Comparison of ENCODE assay signal across 8 cellular contexts in the genomic region with DNA sequence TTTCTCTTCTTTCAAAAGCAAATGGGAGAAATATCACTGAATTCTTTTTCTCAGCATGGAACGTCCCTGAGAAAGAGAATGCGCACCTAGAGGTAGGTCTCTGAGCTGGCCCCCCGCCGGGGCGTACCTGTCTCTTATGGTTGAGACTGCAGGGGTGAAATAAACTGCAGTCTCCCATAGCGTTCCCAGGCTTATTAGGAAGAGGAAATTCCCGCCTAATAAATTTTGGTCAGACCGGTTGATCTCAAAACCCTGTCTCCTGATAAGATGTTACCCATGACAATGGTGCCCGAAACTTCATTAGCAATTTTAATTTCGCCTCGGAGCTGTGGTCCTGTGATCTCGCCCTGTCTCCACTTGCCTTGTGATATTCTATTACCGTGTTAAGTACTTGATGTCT. TPM values are rescaled to one million over a fixed set of nuclear protein-coding genes. Genes with fewer than 3 reads are reported as not detected.
DNase-seq lines count a peak whose midpoint lies in the region; ATAC-seq and TF ChIP-seq lines count a peak whose summit lies in the region.
"Not testable (repeated sequence)": the region's sequence is repeated elsewhere in the genome, so short reads cannot be mapped to it uniquely, and the experiment has no call there.
"Had no signal": no experiment of that assay in that cellular context is flagged by ENCODE, and none has a peak within 500 bp of the region (broad histone marks: within the 10 kb centered on the region; RNA-seq: fewer than 3 reads in every experiment).

No MANE protein-coding gene starts in this region.

- H2BK12ac ChIP-seq in H9 (ENCODE audit: insufficient read length, low read depth, low read length), result not testable (repeated sequence)

- H3K14ac ChIP-seq in H9 (ENCODE audit: insufficient read depth, low read length), result not testable (repeated sequence)

- H2BK120ac ChIP-seq in H9 (ENCODE audit: low read depth, low read length, poor library complexity, severe bottlenecking), result not testable (repeated sequence)

- WGBS in H9 (ENCODE audit: extremely low coverage, insufficient read length, low lambda C conversion rate), result no CpG with 5 or more reads among the region's 13 CpGs

- DNase-seq in H9 (peak; percentile 70), WERI-Rb-1 (peak; percentile 6), colonic mucosa (peak; percentile 7), cardiac septum (ENCODE audit: low spot score) (peak; percentile 24), left lobe of liver (ENCODE audit: low spot score) (peak; percentile 24), osteocyte (ENCODE audit: extremely low spot score, unreplicated experiment) (peak; percentile 60)

- H4K20me1 ChIP-seq in H9 (ENCODE audit: control insufficient read depth, insufficient read depth, insufficient read length), result not testable (repeated sequence)

- H3K79me1 ChIP-seq in H9 (ENCODE audit: insufficient read depth, low read depth, low read length, poor library complexity, severe bottlenecking), result not testable (repeated sequence)

- H3K4ac ChIP-seq in H9 (ENCODE audit: low read depth, low read length), result not testable (repeated sequence)

- H3K56ac ChIP-seq in H9 (ENCODE audit: insufficient read length, low read depth, low read length), result not testable (repeated sequence)

- H3K9ac ChIP-seq in H9 (ENCODE audit: extremely low read depth, insufficient read length, low read length); colonic mucosa (ENCODE audit: low read depth in 2 of 2, low read length in 2 of 2): not testable (repeated sequence)

- peak overlapping the region; percentile 21 to 45; a peak in 2 of 5 replicates for H3K4me3 Mint-ChIP-seq in H9
- not testable (repeated sequence) for H3K4me3 Mint-ChIP-seq in osteocyte (ENCODE audit: unreplicated experiment)

- not testable (repeated sequence) for H2BK15ac ChIP-seq in H9 (ENCODE audit: low read depth, low read length)

- not testable (repeated sequence) for H2AFZ ChIP-seq in H9 (ENCODE audit: low read length)

- H3K23ac ChIP-seq in H9 (ENCODE audit: insufficient read length, low read depth, low read length), result not testable (repeated sequence)

- H4K8ac ChIP-seq in H9 (replicated peaks; ENCODE audit: insufficient read length, low read depth, low read length), result not testable (repeated sequence)

- not testable (repeated sequence) for H3K27me3 Mint-ChIP-seq in H9 (ENCODE audit: low read depth)
- H3K27me3 Mint-ChIP-seq in osteocyte (ENCODE audit: unreplicated experiment), result peaks cover 13% of the 10 kb centered on the region

- not testable (repeated sequence) for H3K79me2 ChIP-seq in H9 (ENCODE audit: insufficient read depth, low read length)

- not testable (repeated sequence) for H3K18ac ChIP-seq in H9 (ENCODE audit: insufficient read length, low read depth, low read length)

- not testable (repeated sequence) for H3K36me3 Mint-ChIP-seq in H9 (ENCODE audit: insufficient read depth in 1 of 3, low read depth in 3 of 3); osteocyte (ENCODE audit: unreplicated experiment)

- H3K9me3 Mint-ChIP-seq in H9; osteocyte (ENCODE audit: unreplicated experiment): not testable (repeated sequence)

- H3K9me3 ChIP-seq in H9 (ENCODE audit: control insufficient read depth, low read depth, low read length); WERI-Rb-1 (ENCODE audit: severe bottlenecking); colonic mucosa: not testable (repeated sequence)

- not testable (repeated sequence) for H3T11ph ChIP-seq in H9 (ENCODE audit: low read length)

- not testable (repeated sequence) for ATAC-seq in left lobe of liver

- not testable (repeated sequence) for H4K91ac ChIP-seq in H9 (ENCODE audit: insufficient read length, low read depth, low read length)

- H2BK5ac ChIP-seq in H9 (ENCODE audit: insufficient read length, low read length), result not testable (repeated sequence)

- not testable (repeated sequence) for H3K36me3 ChIP-seq in WERI-Rb-1, colonic mucosa

- H3K23me2 ChIP-seq in H9 (ENCODE audit: insufficient read length, low read depth, low read length, poor library complexity, severe bottlenecking), result not testable (repeated sequence)

- not testable (repeated sequence) for H2AK5ac ChIP-seq in H9 (ENCODE audit: insufficient read length, low read length)

- H3K4me1 Mint-ChIP-seq in H9, result peaks cover 79 to 82% of the 10 kb centered on the region in 2 experiments
- H3K4me1 Mint-ChIP-seq in osteocyte (ENCODE audit: unreplicated experiment), result not testable (repeated sequence)

- not testable (repeated sequence) for H3K27me3 ChIP-seq in H9 (ENCODE audit: insufficient read depth, low read length); WERI-Rb-1 (ENCODE audit: insufficient read depth, low read depth, severe bottlenecking); colonic mucosa

- H4K5ac ChIP-seq in H9 (ENCODE audit: insufficient read length, low read depth, low read length), result not testable (repeated sequence)

- H2BK20ac ChIP-seq in H9 (ENCODE audit: low read depth, low read length, poor library complexity, severe bottlenecking), result not testable (repeated sequence)

- H3K4me1 ChIP-seq in H9 (ENCODE audit: insufficient read depth, low read length), result peaks cover 13% of the 10 kb centered on the region
- H3K4me1 ChIP-seq in colonic mucosa, result not testable (repeated sequence)

- intact Hi-C loops in colonic mucosa (cut with DNase I); cardiac septum (cut with DNase I): not testable (repeated sequence)

- H3K4me3 ChIP-seq in WERI-Rb-1 (ENCODE audit: low read depth, low read length); colonic mucosa: not testable (repeated sequence)

- peak overlapping the region; percentile 94 for H3K27ac ChIP-seq in H9 (ENCODE audit: insufficient read length, low read depth, low read length)
- H3K27ac ChIP-seq in WERI-Rb-1, colonic mucosa: not testable (repeated sequence)

- H3K4me2 ChIP-seq in H9 (ENCODE audit: insufficient read depth, insufficient read length, low read length), result not testable (repeated sequence)

- not testable (repeated sequence) for TF ChIP-seq CTCF in H9 (conservative IDR thresholded peaks at IDR 0.05); WERI-Rb-1 (IDR thresholded peaks at IDR 0.05; ENCODE audit: low read depth, low read length); colonic mucosa (IDR thresholded peaks at IDR 0.05); osteocyte (IDR thresholded peaks at IDR 0.05)

- H3K27ac Mint-ChIP-seq in H9, result peak overlapping the region; percentile 82 to 95 (median 95)
- H3K27ac Mint-ChIP-seq in osteocyte (ENCODE audit: unreplicated experiment), result not testable (repeated sequence)

RNA-seq across cellular contexts. Expression of gene SERPINB9, which starts 24.8 kb away (rescaled TPM):
- 382 and 390 TPM in 2 replicates for total RNA-seq in H9 (2021)
- total RNA-seq in colonic mucosa, result 1 to 10 TPM; 5.5 to 6.5 TPM
- total RNA-seq in cardiac septum, result 5.3 TPM
- total RNA-seq in left lobe of liver, result 2.0 TPM
- total RNA-seq in osteocyte, result 0.34 and 0.48 TPM in 2 replicates
- total RNA-seq: A172, H4 had no signal

RNA-seq across cellular contexts. Expression of gene SERPINB6, which starts 43.4 kb away (rescaled TPM):
- total RNA-seq in H9 (2021) (39.0 and 40.6 TPM in 2 replicates), colonic mucosa (100 to 1,000 TPM; 139 to 285 TPM), cardiac septum (171 TPM), left lobe of liver (31.8 TPM), osteocyte (90.2 and 93.1 TPM in 2 replicates)

Comparison
In these comparisons a context has a peak if more than half of its experiments do, and no peak if none do; other contexts are left out.
1. DNase-seq: peak in every context shown above with its lines; median percentile 70 in H9; 60 in osteocyte; 24 in cardiac septum; 24 in left lobe of liver; 7 in colonic mucosa; 6 in WERI-Rb-1.
2. RNA of gene SERPINB9, which starts 24.8 kb away (total RNA-seq): 382 to 390 TPM in H9; 5.5 to 6.5 TPM in colonic mucosa, 5.3 TPM in cardiac septum (single experiment), 2.0 TPM in left lobe of liver (single experiment) and 0.34 to 0.48 TPM in osteocyte; every median in the first group is over 10 times any median in the second.